ENCODE assay signal across 22 cellular contexts in genomic region chr7:37235813-37236212, GRCh38.
DNase-seq lines count a peak whose midpoint lies in the region; ATAC-seq lines count a peak whose summit lies in the region.
"Had no signal": no experiment of that assay in that cellular context is flagged by ENCODE, and none has a peak within 500 bp of the region (broad histone marks: within the 10 kb centered on the region; RNA-seq: fewer than 3 reads in every experiment).

No MANE protein-coding gene starts in this region.

- H3K36me3 Mint-ChIP-seq in activated naive CD4-positive, alpha-beta T cell treated with anti-CD3 and anti-CD28 coated beads, Interleukin-2, amount 50 U/mL, for 24 hours = peaks cover 3% of the 10 kb centered on the region
- H3K36me3 Mint-ChIP-seq in stimulated activated memory B cell treated with anti-CD40 and anti-IgM and Interleukin-4, amounts not matched to agents 10 μg/mL and 1 μg/mL and 100 μg/mL, for 72 hours = peaks cover 15% of the 10 kb centered on the region

- H3K27ac Mint-ChIP-seq in activated naive CD4-positive, alpha-beta T cell treated with anti-CD3 and anti-CD28 coated beads, Interleukin-2, amount 50 U/mL, for 24 hours = peak overlapping the region; percentile 23
- peak overlapping the region; percentile 44 for H3K27ac Mint-ChIP-seq in stimulated activated memory B cell treated with anti-CD40 and anti-IgM and Interleukin-4, amounts not matched to agents 10 μg/mL and 1 μg/mL and 100 μg/mL, for 72 hours
- H3K27ac Mint-ChIP-seq: B cell, GM23338, HFFc6 had no signal

- no peak for DNase-seq in activated naive CD4-positive, alpha-beta T cell treated with Interleukin-2 at 50 U/mL for 16 hours
- DNase-seq in caudate nucleus (lab: John Stamatoyannopoulos, UW) = no peak
- no peak for DNase-seq in stimulated activated CD4-positive, alpha-beta T cell treated with anti-CD3 and anti-CD28 coated beads, Interleukin-4, amount 100 ng/mL, for 24 hours
- DNase-seq in NCI-H345 treated with DMSO at 0.1 percent for 48 hours (lab: John Stamatoyannopoulos, UW; ENCODE audit: unreplicated experiment) = no peak
- no peak for DNase-seq in H4 (ENCODE audit: low spot score)
- DNase-seq: HFFc6, KBM-7, MG63, NCI-H1105 treated with DMSO at 0.1 percent for 48 hours, NCI-H146, NCI-H2029, NCI-H226, NCI-H510A treated with DMSO at 0.1 percent for 48 hours, NCI-H748 treated with DMSO at 0.1 percent for 48 hours, SIG-M5 had no signal

- peak overlapping the region; percentile 41 for H3K27ac ChIP-seq in caudate nucleus (ENCODE audit: low read depth, low read length)
- H3K27ac ChIP-seq: 22Rv1 had no signal

- peaks cover 20% of the 10 kb centered on the region for H3K4me1 Mint-ChIP-seq in activated naive CD4-positive, alpha-beta T cell treated with anti-CD3 and anti-CD28 coated beads, Interleukin-2, amount 50 U/mL, for 24 hours
- H3K4me1 Mint-ChIP-seq in stimulated activated memory B cell treated with anti-CD40 and anti-IgM and Interleukin-4, amounts not matched to agents 10 μg/mL and 1 μg/mL and 100 μg/mL, for 72 hours = peaks cover 6% of the 10 kb centered on the region
- H3K4me1 Mint-ChIP-seq: CD14-positive monocyte had no signal

- no peak overlapping the region for H3K4me3 Mint-ChIP-seq in activated naive CD4-positive, alpha-beta T cell treated with anti-CD3 and anti-CD28 coated beads, Interleukin-2, amount 50 U/mL, for 24 hours
- no peak overlapping the region for H3K4me3 Mint-ChIP-seq in stimulated activated memory B cell treated with anti-CD40 and anti-IgM and Interleukin-4, amounts not matched to agents 10 μg/mL and 1 μg/mL and 100 μg/mL, for 72 hours
- H3K4me3 Mint-ChIP-seq: B cell, CD14-positive monocyte, GM23338, HFFc6 had no signal

- no peak for ATAC-seq in stimulated activated memory B cell treated with anti-CD40 and anti-IgM and Interleukin-4, amounts not matched to agents 10 μg/mL and 1 μg/mL and 100 μg/mL, for 72 hours
- ATAC-seq in HG03095 (IDR thresholded peaks at IDR 0.05; ENCODE audit: unreplicated experiment) = no peak
- ATAC-seq: GM23338 had no signal

- no peaks in the 10 kb centered on the region for H3K27me3 Mint-ChIP-seq in activated naive CD4-positive, alpha-beta T cell treated with anti-CD3 and anti-CD28 coated beads, Interleukin-2, amount 50 U/mL, for 24 hours
- no peaks in the 10 kb centered on the region for H3K27me3 Mint-ChIP-seq in stimulated activated memory B cell treated with anti-CD40 and anti-IgM and Interleukin-4, amounts not matched to agents 10 μg/mL and 1 μg/mL and 100 μg/mL, for 72 hours
- H3K27me3 Mint-ChIP-seq: B cell had no signal

- no peaks in the 10 kb centered on the region for H3K9me3 Mint-ChIP-seq in activated naive CD4-positive, alpha-beta T cell treated with anti-CD3 and anti-CD28 coated beads, Interleukin-2, amount 50 U/mL, for 24 hours
- no peaks in the 10 kb centered on the region for H3K9me3 Mint-ChIP-seq in stimulated activated memory B cell treated with anti-CD40 and anti-IgM and Interleukin-4, amounts not matched to agents 10 μg/mL and 1 μg/mL and 100 μg/mL, for 72 hours
- H3K9me3 Mint-ChIP-seq: CD14-positive monocyte, GM23338 had no signal
